Comparison of ENCODE assay signal across 16 cellular contexts in genomic region chr4:38145741-38146140, GRCh38.
DNase-seq lines count a peak whose midpoint lies in the region; ATAC-seq and TF ChIP-seq lines count a peak whose summit lies in the region.
"Had no signal": no experiment of that assay in that cellular context is flagged by ENCODE, and none has a peak within 500 bp of the region (broad histone marks: within the 10 kb centered on the region; RNA-seq: fewer than 3 reads in every experiment).

No MANE protein-coding gene starts in this region.

- DNase-seq in EH (ENCODE audit: low read depth), result peak; percentile 82
- peak; percentile 86 for DNase-seq in NCI-H226
- DNase-seq in fibroblast of lung (ENCODE audit: low read depth in 2 of 2), result peak; percentile 88 to 94
- DNase-seq in osteoblast (ENCODE audit: insufficient read length, low spot score, missing footprints), result peak; percentile 81
- DNase-seq in NCI-H1048 (lab: John Stamatoyannopoulos, UW), result no peak
- no peak for DNase-seq in T-cell
- DNase-seq in HK-2 (ENCODE audit: unreplicated experiment), result no peak
- DNase-seq: activated gamma-delta T cell treated with Interleukin-2 at 50 U/mL for 16 hours; DMS79 treated with DMSO at 0.1 percent for 48 hours; mammary epithelial cell; NCI-H1694; NCI-H510A; stimulated activated CD4-positive, alpha-beta T cell treated with anti-CD3 and anti-CD28 coated beads, Interleukin-4, amount 100 ng/mL, for 4 hours; transverse colon; WERI-Rb-1 had no signal

- peaks cover 18% of the 10 kb centered on the region for H3K4me1 ChIP-seq in fibroblast of lung (ENCODE audit: control insufficient read depth, extremely low read depth, insufficient read depth, low read length)
- peaks cover 39% of the 10 kb centered on the region for H3K4me1 ChIP-seq in osteoblast (ENCODE audit: insufficient read depth, low read length)

- TF ChIP-seq CTCF in fibroblast of lung (conservative IDR thresholded peaks at IDR 0.05 in 1 of 2, IDR thresholded peaks at IDR 0.05 in 1 of 2; ENCODE audit: low read depth in 1 of 2, low read length in 2 of 2) (no peak), osteoblast (IDR thresholded peaks at IDR 0.05; ENCODE audit: extremely low read depth, low read depth, low read length) (no peak)

- H3K36me3 ChIP-seq in fibroblast of lung (ENCODE audit: control insufficient read depth, insufficient read depth, low read length), result no peaks in the 10 kb centered on the region
- H3K36me3 ChIP-seq in osteoblast (ENCODE audit: insufficient read depth, low read length), result no peaks in the 10 kb centered on the region
- H3K36me3 ChIP-seq: transverse colon, WERI-Rb-1 had no signal

- H3K36me3 Mint-ChIP-seq in T-cell, result peaks cover 27% of the 10 kb centered on the region

- H3K27ac ChIP-seq in fibroblast of lung (ENCODE audit: insufficient read depth, low read length) (peak overlapping the region; percentile 37), osteoblast (ENCODE audit: low read depth, low read length) (peak overlapping the region; percentile 86)
- H3K27ac ChIP-seq: C4-2B, WERI-Rb-1 had no signal

- H3K9ac ChIP-seq in fibroblast of lung (ENCODE audit: insufficient read depth, low read length), result no peak overlapping the region

- H3K4me1 Mint-ChIP-seq in T-cell, result no peaks in the 10 kb centered on the region

- POLR2A ChIA-PET in T-cell (lab: Charles Lee), result no interaction called here

- H3K27me3 ChIP-seq in fibroblast of lung (ENCODE audit: control insufficient read depth, insufficient read depth, low read length) (no peaks in the 10 kb centered on the region), osteoblast (ENCODE audit: insufficient read depth, low read length) (no peaks in the 10 kb centered on the region)
- H3K27me3 ChIP-seq: transverse colon had no signal

- H3K27me3 Mint-ChIP-seq in T-cell, result no peaks in the 10 kb centered on the region

- H3K4me3 Mint-ChIP-seq in T-cell, result no peak overlapping the region

- H3K27ac Mint-ChIP-seq in T-cell, result no peak overlapping the region

- H3K9me3 ChIP-seq in fibroblast of lung (ENCODE audit: control insufficient read depth, insufficient read depth, low read depth, low read length) (no peaks in the 10 kb centered on the region), osteoblast (ENCODE audit: low read depth, low read length) (no peaks in the 10 kb centered on the region)
- H3K9me3 ChIP-seq: transverse colon had no signal

- H2AFZ ChIP-seq in fibroblast of lung (ENCODE audit: low read length) (no peak overlapping the region), osteoblast (ENCODE audit: low read length) (no peak overlapping the region)

- CTCF ChIA-PET in T-cell (lab: Charles Lee), result no interaction called here

- no peaks in the 10 kb centered on the region for H3K79me2 ChIP-seq in fibroblast of lung (ENCODE audit: control insufficient read depth, insufficient read depth, low read length)
- H3K79me2 ChIP-seq in osteoblast (ENCODE audit: insufficient read depth, low read length), result no peaks in the 10 kb centered on the region

- no peaks in the 10 kb centered on the region for H4K20me1 ChIP-seq in fibroblast of lung (ENCODE audit: control insufficient read depth, extremely low read depth, insufficient read depth, low read length)
- H4K20me1 ChIP-seq in osteoblast (ENCODE audit: insufficient read depth, low read length), result no peaks in the 10 kb centered on the region

- no peaks in the 10 kb centered on the region for H3K9me3 Mint-ChIP-seq in T-cell

- ATAC-seq in T-cell (replicated peaks in 1 of 4), result no peak

- H3K4me2 ChIP-seq in fibroblast of lung (ENCODE audit: extremely low read depth, insufficient read depth, low read length) (peak overlapping the region; percentile 25), osteoblast (ENCODE audit: insufficient read depth, low read length) (peak overlapping the region; percentile 21)

- H3K4me3 ChIP-seq in fibroblast of lung (replicated peaks in 1 of 4; ENCODE audit: control extremely low read depth in 1 of 4, insufficient read depth in 1 of 4, low read depth in 3 of 4, low read length in 4 of 4), result no peak overlapping the region
- H3K4me3 ChIP-seq in osteoblast (ENCODE audit: insufficient read depth, low read length), result no peak overlapping the region
- H3K4me3 ChIP-seq: transverse colon had no signal

Comparison
In these comparisons a context has a peak if more than half of its experiments do, and no peak if none do; other contexts are left out.
1. DNase-seq: peak in EH (single experiment), NCI-H226 (single experiment), fibroblast of lung (2 of 2) and osteoblast (single experiment); none in NCI-H1048 (single experiment), T-cell (0 of 34) and HK-2 (single experiment).